30 cellular contexts compared by ENCODE assay signal in genomic region chr20:23453944-23454543, GRCh38. TPM values are rescaled to one million over a fixed set of nuclear protein-coding genes. Genes with fewer than 3 reads are reported as not detected.
"Had no signal": no experiment of that assay in that cellular context is flagged by ENCODE, and none has a peak within 500 bp of the region (broad histone marks: within the 10 kb centered on the region; RNA-seq: fewer than 3 reads in every experiment).

No MANE protein-coding gene starts in this region.

- H3K27me3 ChIP-seq: adrenal gland, breast epithelium had no signal

- H3K27ac ChIP-seq: adrenal gland, breast epithelium, coronary artery, SK-N-MC, WERI-Rb-1 had no signal

- H3K4me3 Mint-ChIP-seq: activated CD4-positive, alpha-beta T cell treated with anti-CD3 and anti-CD28 coated beads for 36 hours; activated CD8-positive, alpha-beta T cell treated with anti-CD3 and anti-CD28 coated beads for 36 hours; activated naive CD4-positive, alpha-beta T cell treated with anti-CD3 and anti-CD28 coated beads, Interleukin-2, amount 10 ng/mL, durations not matched to agents 7 days and 5 days; activated naive CD8-positive, alpha-beta T cell treated with anti-CD3 and anti-CD28 coated beads, Interleukin-2, amount 10 ng/mL, durations not matched to agents 7 days and 5 days; activated T-cell treated with anti-CD3 and anti-CD28 coated beads, Interleukin-2, amount 50 U/mL, for 72 hours had no signal

- H3K27ac Mint-ChIP-seq: activated CD4-positive, alpha-beta T cell treated with anti-CD3 and anti-CD28 coated beads for 36 hours; activated CD8-positive, alpha-beta T cell treated with anti-CD3 and anti-CD28 coated beads for 36 hours; activated naive CD4-positive, alpha-beta T cell treated with anti-CD3 and anti-CD28 coated beads, Interleukin-2, amount 10 ng/mL, durations not matched to agents 7 days and 5 days; activated naive CD8-positive, alpha-beta T cell treated with anti-CD3 and anti-CD28 coated beads, Interleukin-2, amount 10 ng/mL, durations not matched to agents 7 days and 5 days; activated T-cell treated with anti-CD3 and anti-CD28 coated beads, Interleukin-2, amount 50 U/mL, for 72 hours; activated T-helper 2 cell treated with anti-CD3 and anti-CD28 coated beads, Interferon-gamma antibody, Interleukin-2, Interleukin-4, amounts not matched to agents 10 μg/mL and 5 μg/mL and 100 μg/mL, durations not matched to agents 14 hours and 24 hours and 36 hours had no signal

- ATAC-seq: activated CD4-positive, alpha-beta T cell treated with anti-CD3 and anti-CD28 coated beads for 36 hours; activated CD8-positive, alpha-beta T cell treated with anti-CD3 and anti-CD28 coated beads for 36 hours; activated T-cell treated with anti-CD3 and anti-CD28 coated beads, Interleukin-2, amount 50 U/mL, for 72 hours; Panc1; Right ventricle myocardium inferior had no signal

- H3K27me3 Mint-ChIP-seq: activated CD8-positive, alpha-beta T cell treated with anti-CD3 and anti-CD28 coated beads for 36 hours; activated naive CD8-positive, alpha-beta T cell treated with anti-CD3 and anti-CD28 coated beads, Interleukin-2, amount 10 ng/mL, durations not matched to agents 7 days and 5 days had no signal

- H3K4me3 ChIP-seq: adrenal gland, breast epithelium, coronary artery, SK-N-MC had no signal

- H3K4me1 ChIP-seq: adrenal gland, breast epithelium had no signal

- H3K36me3 Mint-ChIP-seq: activated naive CD4-positive, alpha-beta T cell treated with anti-CD3 and anti-CD28 coated beads, Interleukin-2, amount 10 ng/mL, durations not matched to agents 7 days and 5 days; activated naive CD8-positive, alpha-beta T cell treated with anti-CD3 and anti-CD28 coated beads, Interleukin-2, amount 10 ng/mL, durations not matched to agents 7 days and 5 days had no signal

- DNase-seq: activated CD4-positive, alpha-beta T cell treated with anti-CD3 and anti-CD28 coated beads for 36 hours; activated CD4-positive, alpha-beta T cell treated with anti-CD3 and anti-CD28 coated beads, Interleukin-2, amount 50 U/mL, for 1 hour; activated CD8-positive, alpha-beta memory T cell treated with anti-CD3 and anti-CD28 coated beads, Interleukin-2, amount 50 U/mL, for 4 hours; activated CD8-positive, alpha-beta T cell treated with anti-CD3 and anti-CD28 coated beads for 36 hours; activated gamma-delta T cell treated with Interleukin-2 at 50 U/mL for 16 hours; activated naive CD4-positive, alpha-beta T cell treated with anti-CD3 and anti-CD28 coated beads, Interleukin-2, amount 10 ng/mL, durations not matched to agents 7 days and 5 days; activated naive CD8-positive, alpha-beta T cell treated with anti-CD3 and anti-CD28 coated beads, Interleukin-2, amount 10 ng/mL, durations not matched to agents 7 days and 5 days; activated T-cell treated with anti-CD3 and anti-CD28 coated beads, Interleukin-2, amount 50 U/mL, for 72 hours; anterior cingulate cortex; central memory CD4-positive, alpha-beta T cell; MM.1S; NCI-H1105; NCI-H1436 treated with DMSO at 0.1 percent for 48 hours; NCI-H187; NCI-H2081; NCI-H510A treated with DMSO at 0.1 percent for 48 hours; NK-92 treated with Interleukin-12 subunit alpha and Interleukin-12 subunit beta, amount 100 ng/mL, for 24 hours; OCI-M1; RPMI8226; T-helper 1 cell; WERI-Rb-1 had no signal

- H3K9me3 ChIP-seq: adrenal gland, breast epithelium had no signal

- H3K36me3 ChIP-seq: adrenal gland, breast epithelium, WERI-Rb-1 had no signal

- H3K9me3 Mint-ChIP-seq: activated CD8-positive, alpha-beta T cell treated with anti-CD3 and anti-CD28 coated beads for 36 hours; activated naive CD4-positive, alpha-beta T cell treated with anti-CD3 and anti-CD28 coated beads, Interleukin-2, amount 10 ng/mL, durations not matched to agents 7 days and 5 days; activated naive CD8-positive, alpha-beta T cell treated with anti-CD3 and anti-CD28 coated beads, Interleukin-2, amount 10 ng/mL, durations not matched to agents 7 days and 5 days; activated T-cell treated with anti-CD3 and anti-CD28 coated beads, Interleukin-2, amount 50 U/mL, for 72 hours; activated T-helper 2 cell treated with anti-CD3 and anti-CD28 coated beads, Interferon-gamma antibody, Interleukin-2, Interleukin-4, amounts not matched to agents 10 μg/mL and 5 μg/mL and 100 μg/mL, durations not matched to agents 14 hours and 24 hours and 36 hours had no signal

RNA-seq across cellular contexts. Expression of gene CST11, which starts 1.4 kb away (rescaled TPM):
- total RNA-seq: activated CD4-positive, alpha-beta T cell treated with anti-CD3 and anti-CD28 coated beads for 36 hours; activated CD8-positive, alpha-beta T cell treated with anti-CD3 and anti-CD28 coated beads for 36 hours; activated naive CD8-positive, alpha-beta T cell treated with anti-CD3 and anti-CD28 coated beads, Interleukin-2, amount 10 ng/mL, durations not matched to agents 7 days and 5 days; activated T-cell treated with anti-CD3 and anti-CD28 coated beads, Interleukin-2, amount 50 U/mL, for 72 hours; activated T-helper 2 cell treated with anti-CD3 and anti-CD28 coated beads, Interferon-gamma antibody, Interleukin-2, Interleukin-4, amounts not matched to agents 10 μg/mL and 5 μg/mL and 100 μg/mL, durations not matched to agents 14 hours and 24 hours and 36 hours; adrenal gland; breast epithelium; chondrocyte; Right ventricle myocardium inferior; T-helper 2 cell treated with Interferon-gamma antibody and Interleukin-4, amounts not matched to agents 100 ng/mL and 5 ng/mL, for 36 hours had no signal
- polyA plus RNA-seq: adrenal gland had no signal

RNA-seq across cellular contexts. Expression of gene CSTL1, which starts 14.6 kb away (rescaled TPM):
- total RNA-seq: activated CD4-positive, alpha-beta T cell treated with anti-CD3 and anti-CD28 coated beads for 36 hours; activated CD8-positive, alpha-beta T cell treated with anti-CD3 and anti-CD28 coated beads for 36 hours; activated naive CD8-positive, alpha-beta T cell treated with anti-CD3 and anti-CD28 coated beads, Interleukin-2, amount 10 ng/mL, durations not matched to agents 7 days and 5 days; activated T-cell treated with anti-CD3 and anti-CD28 coated beads, Interleukin-2, amount 50 U/mL, for 72 hours; activated T-helper 2 cell treated with anti-CD3 and anti-CD28 coated beads, Interferon-gamma antibody, Interleukin-2, Interleukin-4, amounts not matched to agents 10 μg/mL and 5 μg/mL and 100 μg/mL, durations not matched to agents 14 hours and 24 hours and 36 hours; adrenal gland; breast epithelium; chondrocyte; Right ventricle myocardium inferior; T-helper 2 cell treated with Interferon-gamma antibody and Interleukin-4, amounts not matched to agents 100 ng/mL and 5 ng/mL, for 36 hours had no signal
- polyA plus RNA-seq: adrenal gland had no signal

RNA-seq across cellular contexts. Expression of gene CST8, which starts 36.9 kb away (rescaled TPM):
- total RNA-seq: activated CD4-positive, alpha-beta T cell treated with anti-CD3 and anti-CD28 coated beads for 36 hours; activated CD8-positive, alpha-beta T cell treated with anti-CD3 and anti-CD28 coated beads for 36 hours; activated naive CD8-positive, alpha-beta T cell treated with anti-CD3 and anti-CD28 coated beads, Interleukin-2, amount 10 ng/mL, durations not matched to agents 7 days and 5 days; activated T-cell treated with anti-CD3 and anti-CD28 coated beads, Interleukin-2, amount 50 U/mL, for 72 hours; activated T-helper 2 cell treated with anti-CD3 and anti-CD28 coated beads, Interferon-gamma antibody, Interleukin-2, Interleukin-4, amounts not matched to agents 10 μg/mL and 5 μg/mL and 100 μg/mL, durations not matched to agents 14 hours and 24 hours and 36 hours; adrenal gland; breast epithelium; chondrocyte; Right ventricle myocardium inferior; T-helper 2 cell treated with Interferon-gamma antibody and Interleukin-4, amounts not matched to agents 100 ng/mL and 5 ng/mL, for 36 hours had no signal
- polyA plus RNA-seq: adrenal gland had no signal
